8 cellular contexts compared by ENCODE assay signal in the genomic region with DNA sequence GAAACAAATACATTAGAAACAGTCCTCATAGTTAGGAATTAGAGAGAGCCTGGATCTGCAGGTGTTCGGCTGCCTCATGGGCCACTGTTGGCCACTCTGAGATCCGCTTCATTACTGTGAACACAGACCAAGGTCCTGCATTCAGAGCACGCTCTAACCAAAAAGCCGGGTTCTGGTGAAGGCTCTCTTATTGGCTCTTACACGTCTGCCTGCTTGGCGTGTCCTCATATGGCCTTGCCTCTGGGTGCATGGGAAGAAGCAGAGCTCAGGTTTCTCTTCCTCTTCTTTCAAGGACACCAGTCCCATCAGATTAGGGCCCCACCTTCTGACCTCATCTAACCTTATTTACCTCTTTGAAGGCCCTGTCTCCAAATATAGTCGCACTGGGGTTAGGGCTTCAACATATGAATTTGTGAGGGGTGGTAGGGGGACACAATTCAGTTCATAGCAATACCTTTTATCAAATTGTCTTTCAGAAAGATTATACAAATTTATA. TPM values are rescaled to one million over a fixed set of nuclear protein-coding genes. Genes with fewer than 3 reads are reported as not detected.
A peak's percentile ranks its signal among the peaks of the same experiment; 100 is the strongest.
DNase-seq lines count a peak whose midpoint lies in the region; ATAC-seq lines count a peak whose summit lies in the region.

No MANE protein-coding gene starts in this region.

- no peak overlapping the region for H3K4me3 Mint-ChIP-seq in activated CD4-positive, alpha-beta T cell treated with anti-CD3 and anti-CD28 coated beads, Interleukin-2, amount 10 ng/mL, durations not matched to agents 24 days and 14 days

- DNase-seq in NCI-H187 treated with DMSO at 0.1 percent for 48 hours (lab: John Stamatoyannopoulos, UW) (peak; percentile 12), fibroblast of gingiva (ENCODE audit: low read depth) (peak; percentile 9), GDM1 (lab: John Stamatoyannopoulos, UW) (no peak), NCI-H446 (lab: John Stamatoyannopoulos, UW) (no peak)
- no peak for DNase-seq in activated CD4-positive, alpha-beta T cell treated with anti-CD3 and anti-CD28 coated beads, Interleukin-2, amount 10 ng/mL, durations not matched to agents 24 days and 14 days
- no peak for DNase-seq in stimulated activated CD4-positive, alpha-beta T cell treated with anti-CD3 and anti-CD28 coated beads, Interleukin-4, amount 100 ng/mL, for 1 hour

- H3K4me1 Mint-ChIP-seq in activated CD4-positive, alpha-beta T cell treated with anti-CD3 and anti-CD28 coated beads, Interleukin-2, amount 10 ng/mL, durations not matched to agents 24 days and 14 days: peaks cover 1% of the 10 kb centered on the region

- intact Hi-C loops in activated CD4-positive, alpha-beta T cell treated with anti-CD3 and anti-CD28 coated beads, Interleukin-2, amount 10 ng/mL, durations not matched to agents 24 days and 14 days (cut with micrococcal nuclease): no loop called here

- ATAC-seq in GM19023 (IDR thresholded peaks at IDR 0.05; ENCODE audit: unreplicated experiment) (peak; percentile 98), HG02763 (IDR thresholded peaks at IDR 0.05; ENCODE audit: unreplicated experiment) (peak; percentile 99)

- no peaks in the 10 kb centered on the region for H3K36me3 Mint-ChIP-seq in activated CD4-positive, alpha-beta T cell treated with anti-CD3 and anti-CD28 coated beads, Interleukin-2, amount 10 ng/mL, durations not matched to agents 24 days and 14 days (ENCODE audit: low read depth)

- H3K27ac Mint-ChIP-seq in activated CD4-positive, alpha-beta T cell treated with anti-CD3 and anti-CD28 coated beads, Interleukin-2, amount 10 ng/mL, durations not matched to agents 24 days and 14 days: no peak overlapping the region

- H3K27me3 Mint-ChIP-seq in activated CD4-positive, alpha-beta T cell treated with anti-CD3 and anti-CD28 coated beads, Interleukin-2, amount 10 ng/mL, durations not matched to agents 24 days and 14 days: peaks cover 2% of the 10 kb centered on the region

- no peaks in the 10 kb centered on the region for H3K9me3 Mint-ChIP-seq in activated CD4-positive, alpha-beta T cell treated with anti-CD3 and anti-CD28 coated beads, Interleukin-2, amount 10 ng/mL, durations not matched to agents 24 days and 14 days

RNA-seq across cellular contexts. Expression of a gene that starts 37.1 kb away (rescaled TPM):
- 30.1 and 30.5 TPM in 2 replicates for total RNA-seq in activated CD4-positive, alpha-beta T cell treated with anti-CD3 and anti-CD28 coated beads, Interleukin-2, amount 10 ng/mL, durations not matched to agents 24 days and 14 days

Comparison
In these comparisons a context has a peak if more than half of its experiments do, and no peak if none do; other contexts are left out.
1. DNase-seq: peak in NCI-H187 treated with DMSO at 0.1 percent for 48 hours (single experiment) and fibroblast of gingiva (single experiment); none in activated CD4-positive, alpha-beta T cell treated with anti-CD3 and anti-CD28 coated beads, Interleukin-2, amount 10 ng/mL, durations not matched to agents 24 days and 14 days (single experiment), GDM1 (single experiment), stimulated activated CD4-positive, alpha-beta T cell treated with anti-CD3 and anti-CD28 coated beads, Interleukin-4, amount 100 ng/mL, for 1 hour (single experiment) and NCI-H446 (0 of 2).